In the genomic region with DNA sequence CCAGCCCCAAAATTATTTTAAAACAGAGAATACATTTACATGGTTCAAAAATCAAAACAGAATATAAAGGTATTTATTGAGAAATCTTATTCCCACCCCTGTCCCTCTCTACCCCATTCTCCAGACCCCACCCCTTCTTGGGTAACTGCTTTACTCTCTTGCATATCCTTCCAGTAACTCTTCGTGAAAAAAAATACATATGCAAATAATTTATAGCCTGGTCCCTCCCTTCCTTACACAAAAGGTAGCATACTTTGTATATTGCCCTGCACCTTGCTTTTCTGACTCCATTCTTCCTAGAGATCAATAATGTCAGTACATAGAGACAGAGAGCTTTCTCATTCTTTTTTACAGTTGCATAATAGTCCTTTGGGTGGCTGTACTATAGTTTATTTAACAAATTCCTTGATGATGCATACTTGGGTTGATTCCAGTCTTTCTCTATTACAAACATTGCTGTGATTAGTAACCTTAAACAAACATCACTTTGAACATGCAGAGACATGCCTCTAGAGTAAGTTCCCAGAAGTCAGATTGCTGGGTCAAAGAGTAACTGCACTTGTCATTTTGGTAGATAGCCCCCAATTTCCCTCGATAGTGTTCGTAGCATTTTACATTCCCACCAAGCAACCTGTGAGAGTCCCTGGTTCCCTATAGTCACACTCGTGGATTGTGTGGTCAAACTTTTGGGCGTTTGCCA, we compare ENCODE assay signal across 1 cellular context.
TF ChIP-seq lines count a peak whose summit lies in the region.

No MANE protein-coding gene starts in this region.

TF ChIP-seq in HepG2, 621 proteins besides CTCF, POLR2A, EP300 and RAD21 (continued from another document and continues in another):
- TF ChIP-seq, protein P1, sequence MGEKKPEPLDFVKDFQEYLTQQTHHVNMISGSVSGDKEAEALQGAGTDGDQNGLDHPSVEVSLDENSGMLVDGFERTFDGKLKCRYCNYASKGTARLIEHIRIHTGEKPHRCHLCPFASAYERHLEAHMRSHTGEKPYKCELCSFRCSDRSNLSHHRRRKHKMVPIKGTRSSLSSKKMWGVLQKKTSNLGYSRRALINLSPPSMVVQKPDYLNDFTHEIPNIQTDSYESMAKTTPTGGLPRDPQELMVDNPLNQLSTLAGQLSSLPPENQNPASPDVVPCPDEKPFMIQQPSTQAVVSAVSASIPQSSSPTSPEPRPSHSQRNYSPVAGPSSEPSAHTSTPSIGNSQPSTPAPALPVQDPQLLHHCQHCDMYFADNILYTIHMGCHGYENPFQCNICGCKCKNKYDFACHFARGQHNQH (CRISPR knock-in tag; IDR thresholded peaks at IDR 0.05), result peak; percentile 51; the same call in 1 of the 2 replicates
- no peak for TF ChIP-seq ZNF234 (CRISPR knock-in tag; conservative IDR thresholded peaks at IDR 0.05)
- TF ChIP-seq PREB (CRISPR knock-in tag; IDR thresholded peaks at IDR 0.05), result no peak
- no peak for TF ChIP-seq SIN3A (IDR thresholded peaks at IDR 0.05; ENCODE audit: borderline replicate concordance, low read depth, low read length)
- peak; percentile 84; the same call in 1 of the 2 replicates for TF ChIP-seq FOXK1 (CRISPR knock-in tag; IDR thresholded peaks at IDR 0.05; ENCODE audit: borderline replicate concordance, low read depth)
- TF ChIP-seq RFX3 (CRISPR knock-in tag; IDR thresholded peaks at IDR 0.05), result no peak
- TF ChIP-seq PHF20 (CRISPR knock-in tag; IDR thresholded peaks at IDR 0.05), result no peak
- no peak for TF ChIP-seq PHF8 (CRISPR knock-in tag; IDR thresholded peaks at IDR 0.05)
- peak; percentile 72; the same call in 1 of the 2 replicates for TF ChIP-seq GATA4 (IDR thresholded peaks at IDR 0.05; ENCODE audit: borderline replicate concordance, low read depth)
- TF ChIP-seq, protein P2, sequence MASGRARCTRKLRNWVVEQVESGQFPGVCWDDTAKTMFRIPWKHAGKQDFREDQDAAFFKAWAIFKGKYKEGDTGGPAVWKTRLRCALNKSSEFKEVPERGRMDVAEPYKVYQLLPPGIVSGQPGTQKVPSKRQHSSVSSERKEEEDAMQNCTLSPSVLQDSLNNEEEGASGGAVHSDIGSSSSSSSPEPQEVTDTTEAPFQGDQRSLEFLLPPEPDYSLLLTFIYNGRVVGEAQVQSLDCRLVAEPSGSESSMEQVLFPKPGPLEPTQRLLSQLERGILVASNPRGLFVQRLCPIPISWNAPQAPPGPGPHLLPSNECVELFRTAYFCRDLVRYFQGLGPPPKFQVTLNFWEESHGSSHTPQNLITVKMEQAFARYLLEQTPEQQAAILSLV (CRISPR knock-in tag; IDR thresholded peaks at IDR 0.05; ENCODE audit: borderline replicate concordance), result no peak
- TF ChIP-seq ELF4 (CRISPR knock-in tag; IDR thresholded peaks at IDR 0.05; ENCODE audit: borderline replicate concordance), result no peak
- TF ChIP-seq PAX8 (CRISPR knock-in tag; IDR thresholded peaks at IDR 0.05; ENCODE audit: borderline replicate concordance), result no peak
- peak; percentile 53; the same call in 1 of the 2 replicates for TF ChIP-seq TCF7L2 (IDR thresholded peaks at IDR 0.05; ENCODE audit: low read depth, low read length)
- no peak for TF ChIP-seq ZNF891 (CRISPR knock-in tag; IDR thresholded peaks at IDR 0.05)
- TF ChIP-seq ZNF225 (CRISPR knock-in tag; IDR thresholded peaks at IDR 0.05), result no peak
- no peak for TF ChIP-seq ZNF180 (CRISPR knock-in tag; IDR thresholded peaks at IDR 0.05; ENCODE audit: borderline replicate concordance, low read depth)
- TF ChIP-seq DPF2 (CRISPR knock-in tag; IDR thresholded peaks at IDR 0.05; ENCODE audit: borderline replicate concordance, low read depth), result peak; percentile 73; the same call in 1 of the 2 replicates
- TF ChIP-seq SRY (CRISPR knock-in tag; IDR thresholded peaks at IDR 0.05), result no peak
- no peak for TF ChIP-seq ZNF749 (CRISPR knock-in tag; IDR thresholded peaks at IDR 0.05; ENCODE audit: borderline replicate concordance)
- TF ChIP-seq ELF1 (CRISPR knock-in tag; IDR thresholded peaks at IDR 0.05), result no peak; the same call in 1 of the 2 replicates
- TF ChIP-seq ZNF883 (CRISPR knock-in tag; IDR thresholded peaks at IDR 0.05; ENCODE audit: not compliant biosample characterization), result no peak
- TF ChIP-seq BCL6 (CRISPR knock-in tag; IDR thresholded peaks at IDR 0.05), result peak; percentile 99
- no peak for TF ChIP-seq ZNF556 (CRISPR knock-in tag; IDR thresholded peaks at IDR 0.05; ENCODE audit: borderline replicate concordance)
- TF ChIP-seq TGIF2 (CRISPR knock-in tag; IDR thresholded peaks at IDR 0.05), result peak; percentile 87
- TF ChIP-seq U2AF1 (optimal IDR thresholded peaks at IDR 0.05; ENCODE audit: low read depth, low read length), result no peak
- TF ChIP-seq PTBP1 (IDR thresholded peaks at IDR 0.05; ENCODE audit: low read depth, low read length, poor library complexity, severe bottlenecking), result no peak
- peak; percentile 48; the same call in 1 of the 2 replicates for TF ChIP-seq KLF6 (CRISPR knock-in tag; IDR thresholded peaks at IDR 0.05)
- no peak for TF ChIP-seq ZNF572 (CRISPR knock-in tag; IDR thresholded peaks at IDR 0.05)
- TF ChIP-seq, protein P3, sequence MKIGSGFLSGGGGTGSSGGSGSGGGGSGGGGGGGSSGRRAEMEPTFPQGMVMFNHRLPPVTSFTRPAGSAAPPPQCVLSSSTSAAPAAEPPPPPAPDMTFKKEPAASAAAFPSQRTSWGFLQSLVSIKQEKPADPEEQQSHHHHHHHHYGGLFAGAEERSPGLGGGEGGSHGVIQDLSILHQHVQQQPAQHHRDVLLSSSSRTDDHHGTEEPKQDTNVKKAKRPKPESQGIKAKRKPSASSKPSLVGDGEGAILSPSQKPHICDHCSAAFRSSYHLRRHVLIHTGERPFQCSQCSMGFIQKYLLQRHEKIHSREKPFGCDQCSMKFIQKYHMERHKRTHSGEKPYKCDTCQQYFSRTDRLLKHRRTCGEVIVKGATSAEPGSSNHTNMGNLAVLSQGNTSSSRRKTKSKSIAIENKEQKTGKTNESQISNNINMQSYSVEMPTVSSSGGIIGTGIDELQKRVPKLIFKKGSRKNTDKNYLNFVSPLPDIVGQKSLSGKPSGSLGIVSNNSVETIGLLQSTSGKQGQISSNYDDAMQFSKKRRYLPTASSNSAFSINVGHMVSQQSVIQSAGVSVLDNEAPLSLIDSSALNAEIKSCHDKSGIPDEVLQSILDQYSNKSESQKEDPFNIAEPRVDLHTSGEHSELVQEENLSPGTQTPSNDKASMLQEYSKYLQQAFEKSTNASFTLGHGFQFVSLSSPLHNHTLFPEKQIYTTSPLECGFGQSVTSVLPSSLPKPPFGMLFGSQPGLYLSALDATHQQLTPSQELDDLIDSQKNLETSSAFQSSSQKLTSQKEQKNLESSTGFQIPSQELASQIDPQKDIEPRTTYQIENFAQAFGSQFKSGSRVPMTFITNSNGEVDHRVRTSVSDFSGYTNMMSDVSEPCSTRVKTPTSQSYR (CRISPR knock-in tag; IDR thresholded peaks at IDR 0.05; ENCODE audit: borderline replicate concordance), result peak; percentile 37; the same call in 1 of the 2 replicates
- 0 out of 2 replicates have a peak, but pooled peaks have one; percentile 61 for TF ChIP-seq ZFP36L1 (CRISPR knock-in tag; IDR thresholded peaks at IDR 0.05)
- peak; percentile 84; the same call in 1 of the 2 replicates for TF ChIP-seq KDM1A (CRISPR knock-in tag; IDR thresholded peaks at IDR 0.05)
- TF ChIP-seq, protein P4, sequence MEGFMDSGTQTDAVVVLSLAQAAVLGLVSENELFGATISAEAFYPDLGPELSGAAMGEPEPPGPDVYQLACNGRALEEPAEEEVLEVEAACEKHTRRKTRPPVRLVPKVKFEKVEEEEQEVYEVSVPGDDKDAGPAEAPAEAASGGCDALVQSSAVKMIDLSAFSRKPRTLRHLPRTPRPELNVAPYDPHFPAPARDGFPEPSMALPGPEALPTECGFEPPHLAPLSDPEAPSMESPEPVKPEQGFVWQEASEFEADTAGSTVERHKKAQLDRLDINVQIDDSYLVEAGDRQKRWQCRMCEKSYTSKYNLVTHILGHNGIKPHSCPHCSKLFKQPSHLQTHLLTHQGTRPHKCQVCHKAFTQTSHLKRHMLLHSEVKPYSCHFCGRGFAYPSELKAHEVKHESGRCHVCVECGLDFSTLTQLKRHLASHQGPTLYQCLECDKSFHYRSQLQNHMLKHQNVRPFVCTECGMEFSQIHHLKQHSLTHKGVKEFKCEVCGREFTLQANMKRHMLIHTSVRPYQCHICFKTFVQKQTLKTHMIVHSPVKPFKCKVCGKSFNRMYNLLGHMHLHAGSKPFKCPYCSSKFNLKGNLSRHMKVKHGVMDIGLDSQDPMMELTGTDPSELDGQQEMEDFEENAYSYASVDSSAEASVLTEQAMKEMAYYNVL (CRISPR knock-in tag; IDR thresholded peaks at IDR 0.05; ENCODE audit: borderline replicate concordance), result 0 out of 2 replicates have a peak, but pooled peaks have one; percentile 62
- TF ChIP-seq FOSL1 (CRISPR knock-in tag; IDR thresholded peaks at IDR 0.05; ENCODE audit: borderline replicate concordance), result peak; percentile 74; the same call in 1 of the 2 replicates
- TF ChIP-seq ZNF207 (IDR thresholded peaks at IDR 0.05; ENCODE audit: borderline replicate concordance), result no peak
- no peak for TF ChIP-seq NFAT5 (CRISPR knock-in tag; IDR thresholded peaks at IDR 0.05)
- TF ChIP-seq ZNF598 (CRISPR knock-in tag; IDR thresholded peaks at IDR 0.05; ENCODE audit: borderline replicate concordance), result no peak
- TF ChIP-seq, protein P5, sequence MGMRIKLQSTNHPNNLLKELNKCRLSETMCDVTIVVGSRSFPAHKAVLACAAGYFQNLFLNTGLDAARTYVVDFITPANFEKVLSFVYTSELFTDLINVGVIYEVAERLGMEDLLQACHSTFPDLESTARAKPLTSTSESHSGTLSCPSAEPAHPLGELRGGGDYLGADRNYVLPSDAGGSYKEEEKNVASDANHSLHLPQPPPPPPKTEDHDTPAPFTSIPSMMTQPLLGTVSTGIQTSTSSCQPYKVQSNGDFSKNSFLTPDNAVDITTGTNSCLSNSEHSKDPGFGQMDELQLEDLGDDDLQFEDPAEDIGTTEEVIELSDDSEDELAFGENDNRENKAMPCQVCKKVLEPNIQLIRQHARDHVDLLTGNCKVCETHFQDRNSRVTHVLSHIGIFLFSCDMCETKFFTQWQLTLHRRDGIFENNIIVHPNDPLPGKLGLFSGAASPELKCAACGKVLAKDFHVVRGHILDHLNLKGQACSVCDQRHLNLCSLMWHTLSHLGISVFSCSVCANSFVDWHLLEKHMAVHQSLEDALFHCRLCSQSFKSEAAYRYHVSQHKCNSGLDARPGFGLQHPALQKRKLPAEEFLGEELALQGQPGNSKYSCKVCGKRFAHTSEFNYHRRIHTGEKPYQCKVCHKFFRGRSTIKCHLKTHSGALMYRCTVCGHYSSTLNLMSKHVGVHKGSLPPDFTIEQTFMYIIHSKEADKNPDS (CRISPR knock-in tag; IDR thresholded peaks at IDR 0.05), result peak; percentile 88; the same call in 1 of the 2 replicates
- TF ChIP-seq HNRNPLL (IDR thresholded peaks at IDR 0.05; ENCODE audit: low read depth, low read length, poor library complexity, severe bottlenecking), result no peak
- no peak for TF ChIP-seq ZNF781 (CRISPR knock-in tag; IDR thresholded peaks at IDR 0.05; ENCODE audit: borderline replicate concordance, not compliant biosample characterization)
- peak; percentile 50 for TF ChIP-seq ZNF614 (CRISPR knock-in tag; IDR thresholded peaks at IDR 0.05; ENCODE audit: borderline replicate concordance)
- no peak for TF ChIP-seq ZNF747 (CRISPR knock-in tag; IDR thresholded peaks at IDR 0.05; ENCODE audit: borderline replicate concordance)
- no peak for TF ChIP-seq ZNF703 (CRISPR knock-in tag; IDR thresholded peaks at IDR 0.05; ENCODE audit: borderline replicate concordance)
- TF ChIP-seq KLF16 (CRISPR knock-in tag; IDR thresholded peaks at IDR 0.05), result peak in 1 of 2 experiments; percentile 95; a peak in 2 of 4 replicates
